Comparison of ENCODE assay signal across 9 cellular contexts in the genomic region with DNA sequence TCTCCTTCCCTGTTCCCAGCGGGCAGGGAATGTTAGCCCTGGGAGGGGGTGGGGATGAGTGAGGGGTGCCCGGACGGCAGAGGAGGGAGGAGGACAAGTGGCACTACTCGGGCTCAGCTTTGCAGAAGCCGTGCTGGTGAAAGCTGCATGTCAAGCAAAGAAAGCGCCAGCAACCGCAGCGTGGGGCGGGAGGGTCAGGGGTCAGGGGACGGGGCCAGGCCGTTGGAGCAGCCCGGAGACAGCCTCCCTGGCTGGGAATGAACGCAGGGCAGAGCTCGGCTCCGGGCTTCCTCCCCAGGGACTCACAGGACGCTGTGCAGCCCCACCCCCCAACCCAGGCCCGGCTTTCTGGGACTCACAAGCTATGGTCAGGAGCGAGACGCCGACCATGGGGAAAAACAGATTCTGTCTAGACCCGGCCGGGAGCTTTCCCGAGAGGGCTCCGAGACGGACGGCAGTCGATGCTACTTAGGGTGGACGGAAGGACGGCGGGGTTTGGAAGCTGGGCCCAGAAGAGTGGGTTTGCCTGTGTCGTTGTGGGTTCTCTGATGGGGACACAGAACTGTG.
DNase-seq lines count a peak whose midpoint lies in the region; ATAC-seq and TF ChIP-seq lines count a peak whose summit lies in the region.
"Had no signal": no experiment of that assay in that cellular context is flagged by ENCODE, and none has a peak within 500 bp of the region (broad histone marks: within the 10 kb centered on the region; RNA-seq: fewer than 3 reads in every experiment).

No MANE protein-coding gene starts in this region.

- no peak overlapping the region for H3K9ac ChIP-seq in liver (ENCODE audit: low read depth in 1 of 2, low read length in 2 of 2)

- no peak overlapping the region for H3K27ac Mint-ChIP-seq in stimulated activated memory B cell treated with anti-CD40 and anti-IgM and Interleukin-4, amounts not matched to agents 10 μg/mL and 1 μg/mL and 100 μg/mL, for 72 hours

- H3K36me3 ChIP-seq in liver (ENCODE audit: control insufficient read depth in 4 of 4, insufficient read depth in 3 of 4, low read depth in 1 of 4, low read length in 3 of 4), result no peaks in the 10 kb centered on the region
- peaks cover 36% of the 10 kb centered on the region for H3K36me3 ChIP-seq in SJCRH30
- H3K36me3 ChIP-seq: neutrophil had no signal

- peak overlapping the region; percentile 58 for H3K4me3 Mint-ChIP-seq in stimulated activated memory B cell treated with anti-CD40 and anti-IgM and Interleukin-4, amounts not matched to agents 10 μg/mL and 1 μg/mL and 100 μg/mL, for 72 hours

- peaks cover 72% of the 10 kb centered on the region for H3K27me3 Mint-ChIP-seq in stimulated activated memory B cell treated with anti-CD40 and anti-IgM and Interleukin-4, amounts not matched to agents 10 μg/mL and 1 μg/mL and 100 μg/mL, for 72 hours

- peaks cover 8% of the 10 kb centered on the region for H3K4me1 Mint-ChIP-seq in stimulated activated memory B cell treated with anti-CD40 and anti-IgM and Interleukin-4, amounts not matched to agents 10 μg/mL and 1 μg/mL and 100 μg/mL, for 72 hours

- peak; percentile 47 for DNase-seq in HuH-7 (ENCODE audit: low spot score)
- no peak for DNase-seq in choroid plexus epithelial cell (ENCODE audit: low read depth)
- no peak for DNase-seq in SJCRH30
- DNase-seq in NOMO-1 treated with DMSO at 0.1 percent for 48 hours (lab: John Stamatoyannopoulos, UW; ENCODE audit: unreplicated experiment), result no peak

- 49% methylated on average over 31 of the region's 31 CpGs for WGBS in liver

- peaks cover 0 to 8% (median 5%) of the 10 kb centered on the region in 4 donors for H3K4me1 ChIP-seq in liver (ENCODE audit: control insufficient read depth in 4 of 4, insufficient read depth in 4 of 4, low read length in 3 of 4)
- H3K4me1 ChIP-seq in SJCRH30, result no peaks in the 10 kb centered on the region; the same call in 1 of the 2 replicates

- no peaks in the 10 kb centered on the region for H3K9me3 Mint-ChIP-seq in stimulated activated memory B cell treated with anti-CD40 and anti-IgM and Interleukin-4, amounts not matched to agents 10 μg/mL and 1 μg/mL and 100 μg/mL, for 72 hours

- no peak for ATAC-seq in stimulated activated memory B cell treated with anti-CD40 and anti-IgM and Interleukin-4, amounts not matched to agents 10 μg/mL and 1 μg/mL and 100 μg/mL, for 72 hours
- ATAC-seq in GM18505 (IDR thresholded peaks at IDR 0.05; ENCODE audit: unreplicated experiment) (no peak), GM19452 (IDR thresholded peaks at IDR 0.05; ENCODE audit: unreplicated experiment) (no peak)

- H3K4me3 ChIP-seq in choroid plexus epithelial cell (ENCODE audit: low read depth, low read length) (peak overlapping the region; percentile 56), liver (ENCODE audit: low read depth in 1 of 3, low read length in 3 of 3) (peak overlapping the region in 2 of 3 donors; percentile 59 to 64), SJCRH30 (no peak overlapping the region)

- H3K9me3 ChIP-seq in liver (ENCODE audit: control insufficient read depth in 4 of 4, low read length in 3 of 4) (no peaks in the 10 kb centered on the region), SJCRH30 (replicated peaks) (no peaks in the 10 kb centered on the region)
- H3K9me3 ChIP-seq: neutrophil had no signal

- TF ChIP-seq CTCF in choroid plexus epithelial cell (conservative IDR thresholded peaks at IDR 0.05; ENCODE audit: low read depth, low read length) (no peak), liver (IDR thresholded peaks at IDR 0.05; ENCODE audit: low read depth, low read length, missing input control) (no peak)

- H3K27ac ChIP-seq in liver (ENCODE audit: low read depth in 1 of 2, low read length in 2 of 2), result peak overlapping the region in 1 of 2 donors; percentile 48
- H3K27ac ChIP-seq in SJCRH30, result no peak overlapping the region
- H3K27ac ChIP-seq: neutrophil had no signal

- TF ChIP-seq POLR2A in GM18505 (IDR thresholded peaks at IDR 0.05; ENCODE audit: borderline replicate concordance, extremely low read depth, insufficient read depth, insufficient read length), result no peak

- H3K36me3 Mint-ChIP-seq in stimulated activated memory B cell treated with anti-CD40 and anti-IgM and Interleukin-4, amounts not matched to agents 10 μg/mL and 1 μg/mL and 100 μg/mL, for 72 hours, result no peaks in the 10 kb centered on the region

- no peak for TF ChIP-seq RAD21 in liver (IDR thresholded peaks at IDR 0.05)

- H3K27me3 ChIP-seq in liver (ENCODE audit: control insufficient read depth in 4 of 4, insufficient read depth in 4 of 4, low read length in 3 of 4) (no peaks in the 10 kb centered on the region), SJCRH30 (no peaks in the 10 kb centered on the region)

TF ChIP-seq in liver, 16 proteins besides CTCF, POLR2A, EP300 and RAD21:
- TF ChIP-seq YY1 (IDR thresholded peaks at IDR 0.05) (no peak), NR2F2 (IDR thresholded peaks at IDR 0.05) (peak; percentile 69)
